In genomic region chr19:3368441-3368795, GRCh38 we compare ENCODE assay signal across 8 cellular contexts. TPM values are rescaled to one million over a fixed set of nuclear protein-coding genes. Genes with fewer than 3 reads are reported as not detected.
A peak's percentile ranks its signal among the peaks of the same experiment; 100 is the strongest.
DNase-seq lines count a peak whose midpoint lies in the region; ATAC-seq and TF ChIP-seq lines count a peak whose summit lies in the region.

No MANE protein-coding gene starts in this region.

- intact Hi-C loops in left ventricle myocardium inferior (cut with micrococcal nuclease) (loop anchor here (10.0 kb wide), 1 partner anchor 56 kb away; no protein-coding TSS in a partner anchor), Right ventricle myocardium superior (cut with DNase I) (loop anchor here (5.0 to 10.0 kb wide), 2 partner anchors 34 to 56 kb away; no protein-coding TSS in a partner anchor), breast epithelium (cut with DNase I; ENCODE audit: low total_unique reads) (no loop called here)

- H3K27ac ChIP-seq in left ventricle myocardium inferior (replicated peaks): peak overlapping the region; percentile 97
- H3K27ac ChIP-seq in breast epithelium: peak overlapping the region; percentile 99
- peak overlapping the region; percentile 100 for H3K27ac ChIP-seq in muscle layer of colon (ENCODE audit: low read depth, low read length)
- peak overlapping the region; percentile 76 for H3K27ac ChIP-seq in urinary bladder (ENCODE audit: low read depth)

- no peaks in the 10 kb centered on the region for H3K9me3 ChIP-seq in left ventricle myocardium inferior (replicated peaks)
- H3K9me3 ChIP-seq in breast epithelium: no peaks in the 10 kb centered on the region
- H3K9me3 ChIP-seq in muscle layer of colon (ENCODE audit: low read length): no peaks in the 10 kb centered on the region

- no peaks in the 10 kb centered on the region for H3K27me3 ChIP-seq in left ventricle myocardium inferior (ENCODE audit: low read depth)
- no peaks in the 10 kb centered on the region for H3K27me3 ChIP-seq in breast epithelium
- H3K27me3 ChIP-seq in muscle layer of colon (ENCODE audit: control insufficient read depth in 1 of 2, insufficient read depth in 2 of 2, low read length in 2 of 2): no peaks in the 10 kb centered on the region

- H3K9ac ChIP-seq in muscle layer of colon (ENCODE audit: low read length): peak overlapping the region; percentile 100

- no peak for ATAC-seq in Right ventricle myocardium superior (ENCODE audit: poor library complexity)
- no peak for ATAC-seq in HG02610 (IDR thresholded peaks at IDR 0.05; ENCODE audit: unreplicated experiment)

- no peak for TF ChIP-seq POLR2A in breast epithelium (IDR thresholded peaks at IDR 0.05)

- TF ChIP-seq CTCF in left ventricle myocardium inferior (IDR thresholded peaks at IDR 0.05; ENCODE audit: borderline replicate concordance): no peak
- no peak for TF ChIP-seq CTCF in breast epithelium (IDR thresholded peaks at IDR 0.05)

- 31% methylated on average over 5 of the region's 5 CpGs for WGBS in urinary bladder

- H3K36me3 ChIP-seq in left ventricle myocardium inferior: no peaks in the 10 kb centered on the region
- H3K36me3 ChIP-seq in breast epithelium: no peaks in the 10 kb centered on the region
- H3K36me3 ChIP-seq in muscle layer of colon (ENCODE audit: insufficient read depth, low read length): no peaks in the 10 kb centered on the region
- H3K36me3 ChIP-seq in urinary bladder (ENCODE audit: insufficient read depth): no peaks in the 10 kb centered on the region

- H3K4me3 ChIP-seq in left ventricle myocardium inferior (peak overlapping the region; percentile 89), breast epithelium (peak overlapping the region; percentile 89 to 95 (median 95)), muscle layer of colon (ENCODE audit: low read depth in 1 of 2, low read length in 2 of 2) (peak overlapping the region; percentile 59 to 85), urinary bladder (ENCODE audit: low read depth, low read length) (peak overlapping the region; percentile 89)

- H3K4me1 ChIP-seq in left ventricle myocardium inferior (peaks cover 86% of the 10 kb centered on the region), breast epithelium (peaks cover 4 to 9% of the 10 kb centered on the region in 2 donors), muscle layer of colon (ENCODE audit: insufficient read depth, low read length) (peaks cover 73% of the 10 kb centered on the region), urinary bladder (ENCODE audit: insufficient read depth) (no peaks in the 10 kb centered on the region)

- DNase-seq in left ventricle myocardium inferior (no peak), Right ventricle myocardium superior (no peak), breast epithelium (ENCODE audit: low spot score in 2 of 2) (no peak), MV-4-11 (lab: John Stamatoyannopoulos, UW) (no peak), kidney glomerular epithelial cell (lab: John Stamatoyannopoulos, UW) (no peak)

RNA-seq across cellular contexts. Expression of gene NFIC, which starts 2.0 kb away (rescaled TPM):
- total RNA-seq in left ventricle myocardium inferior (145 TPM), Right ventricle myocardium superior (153 TPM), breast epithelium (10 to 100 TPM; 48.9 to 97.8 (median 73.1) TPM), urinary bladder (26.4 TPM)
- polyA plus RNA-seq in urinary bladder: 112 TPM
